ENCODE assay signal across 12 cellular contexts in the genomic region with DNA sequence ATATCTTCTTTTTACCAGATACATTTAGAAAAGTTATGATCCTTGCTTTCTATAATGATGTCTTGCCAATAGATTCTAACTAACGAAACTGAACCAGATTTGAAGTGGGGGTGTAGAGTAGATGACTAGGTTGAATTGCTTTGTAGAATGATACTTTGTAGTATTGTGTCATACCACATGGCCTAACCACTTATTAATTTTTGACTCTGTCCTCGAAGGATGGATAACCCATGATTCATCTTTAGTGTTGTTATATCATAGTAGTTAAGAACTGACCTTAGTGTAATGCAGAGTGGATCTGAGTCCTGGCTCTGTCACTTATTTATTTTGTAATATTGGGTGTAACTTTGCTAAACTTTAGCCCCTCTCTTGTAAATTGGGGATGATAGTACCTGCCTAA. TPM values are rescaled to one million over a fixed set of nuclear protein-coding genes. Genes with fewer than 3 reads are reported as not detected.
A peak's percentile ranks its signal among the peaks of the same experiment; 100 is the strongest.
DNase-seq lines count a peak whose midpoint lies in the region; ATAC-seq and TF ChIP-seq lines count a peak whose summit lies in the region.
"Had no signal": no experiment of that assay in that cellular context is flagged by ENCODE, and none has a peak within 500 bp of the region (broad histone marks: within the 10 kb centered on the region; RNA-seq: fewer than 3 reads in every experiment).

No MANE protein-coding gene starts in this region.

- H3K9me3 ChIP-seq in HEK293 (ENCODE audit: control insufficient read depth, insufficient read depth, low read depth, low read length) (no peaks in the 10 kb centered on the region), adipocyte (ENCODE audit: control insufficient read depth, low read length) (no peaks in the 10 kb centered on the region)
- H3K9me3 ChIP-seq: esophagus squamous epithelium, mucosa of descending colon, transverse colon had no signal

- H3K9ac ChIP-seq in adipocyte (ENCODE audit: low read length): no peak overlapping the region

- ATAC-seq in naive thymus-derived CD8-positive, alpha-beta T cell: no peak
- ATAC-seq: mucosa of descending colon had no signal

- H3K4me3 ChIP-seq in BJ (ENCODE audit: low read depth, low read length): no peak overlapping the region
- no peak overlapping the region for H3K4me3 ChIP-seq in HEK293 (ENCODE audit: low read depth, low read length)
- H3K4me3 ChIP-seq in adipocyte (ENCODE audit: low read length): peak overlapping the region; percentile 38
- H3K4me3 ChIP-seq: esophagus squamous epithelium, mucosa of descending colon, transverse colon had no signal

- H3K36me3 ChIP-seq in BJ (ENCODE audit: control insufficient read depth, insufficient read depth, low read length) (no peaks in the 10 kb centered on the region), HEK293 (ENCODE audit: control insufficient read depth in 2 of 2, insufficient read depth in 1 of 2, low read length in 2 of 2) (peaks cover 3 to 8% of the 10 kb centered on the region in 2 experiments; a peak in 2 of 3 replicates), adipocyte (ENCODE audit: control insufficient read depth, insufficient read depth, low read length, severe bottlenecking) (peaks cover 4% of the 10 kb centered on the region)
- H3K36me3 ChIP-seq: transverse colon had no signal

- intact Hi-C loops in CD14-positive monocyte (cut with micrococcal nuclease): no loop called here

- H3K9me3 Mint-ChIP-seq in naive thymus-derived CD8-positive, alpha-beta T cell: peaks cover 0 to 2% (median 0%) of the 10 kb centered on the region in 9 donors
- no peaks in the 10 kb centered on the region for H3K9me3 Mint-ChIP-seq in CD14-positive monocyte

- no peaks in the 10 kb centered on the region for H3K27me3 Mint-ChIP-seq in naive thymus-derived CD8-positive, alpha-beta T cell
- peaks cover 0 to 2% (median 0%) of the 10 kb centered on the region in 3 donors for H3K27me3 Mint-ChIP-seq in CD14-positive monocyte (ENCODE audit: low read depth in 3 of 3)

- no peaks in the 10 kb centered on the region; the same call in 1 of the 2 replicates for H3K27me3 ChIP-seq in BJ (ENCODE audit: control insufficient read depth, insufficient read depth, low read length)
- H3K27me3 ChIP-seq in adipocyte (replicated peaks; ENCODE audit: control insufficient read depth, insufficient read depth, low read length): no peaks in the 10 kb centered on the region
- H3K27me3 ChIP-seq: esophagus squamous epithelium, transverse colon had no signal

- H3K27ac Mint-ChIP-seq in naive thymus-derived CD8-positive, alpha-beta T cell: peak overlapping the region in 8 of 10 donors; percentile 0 to 63 (median 7)
- H3K27ac Mint-ChIP-seq in CD14-positive monocyte: peak overlapping the region in 3 of 7 donors; percentile 46 to 62 (median 56)

- TF ChIP-seq CTCF in BJ (IDR thresholded peaks at IDR 0.05; ENCODE audit: insufficient read depth, low read depth, low read length): no peak
- TF ChIP-seq CTCF in HEK293 (tag by site-specific recombination; IDR thresholded peaks at IDR 0.05): no peak
- TF ChIP-seq CTCF in CD14-positive monocyte (IDR thresholded peaks at IDR 0.05): no peak

- peak overlapping the region in 9 of 10 donors; percentile 8 to 100 (median 49) for H3K4me3 Mint-ChIP-seq in naive thymus-derived CD8-positive, alpha-beta T cell
- H3K4me3 Mint-ChIP-seq in CD14-positive monocyte: no peak overlapping the region

- peaks cover 0 to 24% (median 2%) of the 10 kb centered on the region in 3 donors for H3K36me3 Mint-ChIP-seq in naive thymus-derived CD8-positive, alpha-beta T cell
- peaks cover 3 to 10% of the 10 kb centered on the region in 2 donors for H3K36me3 Mint-ChIP-seq in CD14-positive monocyte

- DNase-seq in BJ (ENCODE audit: low read depth) (peak; percentile 28), adipocyte (ENCODE audit: low read depth) (no peak), T1000 (lab: John Stamatoyannopoulos, UW) (no peak), DMS153 (lab: John Stamatoyannopoulos, UW) (no peak), NCI-H2029 treated with DMSO at 0.1 percent for 48 hours (lab: John Stamatoyannopoulos, UW) (no peak), CD14-positive monocyte (ENCODE audit: low spot score) (no peak)
- no peak for DNase-seq in naive thymus-derived CD8-positive, alpha-beta T cell
- DNase-seq: esophagus squamous epithelium; mucosa of descending colon; stimulated activated CD4-positive, alpha-beta T cell treated with anti-CD3 and anti-CD28 coated beads, Interleukin-2, amount 100 ng/mL, for 48 hours; transverse colon had no signal

- peaks cover 29% of the 10 kb centered on the region for H3K4me1 ChIP-seq in HEK293 (ENCODE audit: control insufficient read depth, insufficient read depth, low read length)
- H3K4me1 ChIP-seq in adipocyte (ENCODE audit: control insufficient read depth, insufficient read depth, low read length): peaks cover 63% of the 10 kb centered on the region

- POLR2A ChIA-PET in BJ (lab: Charles Lee): no interaction called here
- POLR2A ChIA-PET in HEK293 (lab: Yijun Ruan, JAX): no interaction called here
- POLR2A ChIA-PET in naive thymus-derived CD8-positive, alpha-beta T cell (lab: Charles Lee): no interaction called here

- CTCF ChIA-PET in BJ (lab: Yijun Ruan, JAX) (no interaction called here), HEK293 (lab: Yijun Ruan, JAX) (interaction anchor here (1.0 kb wide), 2 partner anchors 41 to 124 kb away, joined by 3 to 4 read pairs; no protein-coding TSS in a partner anchor)

- H3K4me1 Mint-ChIP-seq in naive thymus-derived CD8-positive, alpha-beta T cell: peaks cover 25 to 80% (median 77%) of the 10 kb centered on the region in 4 donors
- H3K4me1 Mint-ChIP-seq in CD14-positive monocyte: peaks cover 53% of the 10 kb centered on the region

- no peak overlapping the region for H3K27ac ChIP-seq in HEK293 (ENCODE audit: extremely low read depth, low read depth, low read length)
- H3K27ac ChIP-seq: esophagus squamous epithelium, transverse colon had no signal

TF ChIP-seq in HEK293, 187 proteins besides CTCF, POLR2A, EP300 and RAD21:
- TF ChIP-seq ZNF221 (tag by site-specific recombination; IDR thresholded peaks at IDR 0.05; ENCODE audit: borderline replicate concordance): no peak
- no peak for TF ChIP-seq ZNF510 (tag by site-specific recombination; IDR thresholded peaks at IDR 0.05; ENCODE audit: insufficient replicate concordance)
- peak; percentile 17; the same call in 1 of the 2 replicates for TF ChIP-seq ZNF629 (tag by site-specific recombination; IDR thresholded peaks at IDR 0.05)
- TF ChIP-seq KLF9 (tag by site-specific recombination; IDR thresholded peaks at IDR 0.05; ENCODE audit: low read depth): no peak
- TF ChIP-seq, protein P1, sequence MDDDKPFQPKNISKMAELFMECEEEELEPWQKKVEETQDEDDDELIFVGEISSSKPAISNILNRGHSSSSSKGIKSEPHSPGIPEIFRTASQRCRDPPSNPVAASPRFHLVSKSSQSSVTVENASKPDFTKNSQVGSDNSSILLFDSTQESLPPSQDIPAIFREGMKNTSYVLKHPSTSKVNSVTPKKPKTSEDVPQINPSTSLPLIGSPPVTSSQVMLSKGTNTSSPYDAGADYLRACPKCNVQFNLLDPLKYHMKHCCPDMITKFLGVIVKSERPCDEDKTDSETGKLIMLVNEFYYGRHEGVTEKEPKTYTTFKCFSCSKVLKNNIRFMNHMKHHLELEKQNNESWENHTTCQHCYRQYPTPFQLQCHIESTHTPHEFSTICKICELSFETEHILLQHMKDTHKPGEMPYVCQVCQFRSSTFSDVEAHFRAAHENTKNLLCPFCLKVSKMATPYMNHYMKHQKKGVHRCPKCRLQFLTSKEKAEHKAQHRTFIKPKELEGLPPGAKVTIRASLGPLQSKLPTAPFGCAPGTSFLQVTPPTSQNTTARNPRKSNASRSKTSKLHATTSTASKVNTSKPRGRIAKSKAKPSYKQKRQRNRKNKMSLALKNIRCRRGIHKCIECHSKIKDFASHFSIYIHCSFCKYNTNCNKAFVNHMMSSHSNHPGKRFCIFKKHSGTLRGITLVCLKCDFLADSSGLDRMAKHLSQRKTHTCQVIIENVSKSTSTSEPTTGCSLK (tag by site-specific recombination; IDR thresholded peaks at IDR 0.05): no peak
- no peak for TF ChIP-seq FEZF1 (tag by site-specific recombination; IDR thresholded peaks at IDR 0.05)
- TF ChIP-seq ZEB2 (tag by site-specific recombination; IDR thresholded peaks at IDR 0.05): no peak
- no peak for TF ChIP-seq ZNF555 (tag by site-specific recombination; conservative IDR thresholded peaks at IDR 0.05)
- TF ChIP-seq, protein P2, sequence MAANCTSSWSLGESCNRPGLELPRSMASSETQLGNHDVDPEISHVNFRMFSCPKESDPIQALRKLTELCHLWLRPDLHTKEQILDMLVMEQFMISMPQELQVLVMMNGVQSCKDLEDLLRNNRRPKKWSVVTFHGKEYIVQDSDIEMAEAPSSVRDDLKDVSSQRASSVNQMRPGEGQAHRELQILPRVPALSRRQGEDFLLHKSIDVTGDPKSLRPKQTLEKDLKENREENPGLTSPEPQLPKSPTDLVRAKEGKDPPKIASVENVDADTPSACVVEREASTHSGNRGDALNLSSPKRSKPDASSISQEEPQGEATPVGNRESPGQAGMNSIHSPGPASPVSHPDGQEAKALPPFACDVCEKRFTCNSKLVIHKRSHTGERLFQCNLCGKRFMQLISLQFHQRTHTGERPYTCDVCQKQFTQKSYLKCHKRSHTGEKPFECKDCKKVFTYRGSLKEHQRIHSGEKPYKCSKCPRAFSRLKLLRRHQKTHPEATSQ (tag by site-specific recombination; IDR thresholded peaks at IDR 0.05): no peak
- TF ChIP-seq SP7 (tag by site-specific recombination; IDR thresholded peaks at IDR 0.05): peak; percentile 86
- TF ChIP-seq ZNF404 (tag by site-specific recombination; IDR thresholded peaks at IDR 0.05): no peak
- TF ChIP-seq ZBTB21 (tag by site-specific recombination; IDR thresholded peaks at IDR 0.05): no peak
TF ChIP-seq in HEK293: peak in this region for 2.

RNA-seq across cellular contexts. Expression of a gene that starts 4.5 kb away (rescaled TPM):
- polyA plus RNA-seq in BJ (2011; rRNA removed): 7.4 and 15.6 TPM in 2 replicates
- 11.1 and 13.3 TPM in 2 replicates for polyA minus RNA-seq in BJ (2011; rRNA and poly(A)+ RNA removed)
- total RNA-seq in naive thymus-derived CD8-positive, alpha-beta T cell: 100 to 1,000 TPM; 115 to 118 TPM
- 10 to 100 TPM; 23.7 to 38.6 (median 28.9) TPM for polyA plus RNA-seq in naive thymus-derived CD8-positive, alpha-beta T cell
- 10 to 100 TPM in 1 of 2 donors, 1 to 10 TPM in 1; 5.4 to 13.0 TPM for polyA plus RNA-seq in CD14-positive monocyte

Comparison
In these comparisons a context has a peak if more than half of its experiments do, and no peak if none do; other contexts are left out.
1. H3K4me3 Mint-ChIP-seq: peak in naive thymus-derived CD8-positive, alpha-beta T cell (9 of 10); none in CD14-positive monocyte (0 of 2).